ENCODE assay signal across 7 cellular contexts in genomic region chrX:46506076-46506475, GRCh38.
"Had no signal": no experiment of that assay in that cellular context is flagged by ENCODE, and none has a peak within 500 bp of the region (broad histone marks: within the 10 kb centered on the region; RNA-seq: fewer than 3 reads in every experiment).

No MANE protein-coding gene starts in this region.

- H3K27ac ChIP-seq: HL-60 had no signal

- H3K4me2 ChIP-seq: GM23338 had no signal

- H2AFZ ChIP-seq: GM23338 had no signal

- H3K4me3 ChIP-seq: GM23338, K562 had no signal

- ATAC-seq: GM23338, HepG2, K562 had no signal

- DNase-seq: H9, HCEC 1CT, IMR-90 had no signal
